ENCODE assay signal across 25 cellular contexts in genomic region chr10:114408968-114409444, GRCh38. TPM values are rescaled to one million over a fixed set of nuclear protein-coding genes. Genes with fewer than 3 reads are reported as not detected.
DNase-seq lines count a peak whose midpoint lies in the region; FAIRE-seq and TF ChIP-seq lines count a peak whose summit lies in the region.
"Had no signal": no experiment of that assay in that cellular context is flagged by ENCODE, and none has a peak within 500 bp of the region (broad histone marks: within the 10 kb centered on the region; RNA-seq: fewer than 3 reads in every experiment).

No MANE protein-coding gene starts in this region.

- H3K9ac ChIP-seq in BLaER1 treated with 17β-estradiol and CSF1 and Interleukin-3, amounts not matched to agents 10 nM and 100 nM = no peak overlapping the region
- H3K9ac ChIP-seq in Loucy (ENCODE audit: low read depth, low read length, poor library complexity, severe bottlenecking) (no peak overlapping the region), astrocyte (ENCODE audit: low read length) (no peak overlapping the region)

- H3K36me3 ChIP-seq in BLaER1 treated with 17β-estradiol and CSF1 and Interleukin-3, amounts not matched to agents 10 nM and 100 nM = no peaks in the 10 kb centered on the region
- no peaks in the 10 kb centered on the region for H3K36me3 ChIP-seq in Loucy (ENCODE audit: insufficient read depth, low read length)
- H3K36me3 ChIP-seq in astrocyte (ENCODE audit: insufficient read depth, low read length) = no peaks in the 10 kb centered on the region
- H3K36me3 ChIP-seq: heart right ventricle, suprapubic skin had no signal

- peaks cover 0 to 26% (median 3%) of the 10 kb centered on the region in 11 experiments; a peak in 10 of 22 replicates for H4K20me1 ChIP-seq in BLaER1 treated with 17β-estradiol and CSF1 and Interleukin-3, amounts not matched to agents 10 nM and 100 nM
- H4K20me1 ChIP-seq in Loucy (ENCODE audit: insufficient read depth, low read length, poor library complexity, severe bottlenecking) = no peaks in the 10 kb centered on the region
- no peaks in the 10 kb centered on the region for H4K20me1 ChIP-seq in astrocyte (ENCODE audit: insufficient read depth, low read length)

- H3K27me3 Mint-ChIP-seq in astrocyte (ENCODE audit: low read depth, unreplicated experiment) (peaks cover 12% of the 10 kb centered on the region), neural crest cell (ENCODE audit: low read depth) (peaks cover 24% of the 10 kb centered on the region)

- no peaks in the 10 kb centered on the region for H3K36me3 Mint-ChIP-seq in astrocyte (ENCODE audit: low read depth, unreplicated experiment)
- no peaks in the 10 kb centered on the region for H3K36me3 Mint-ChIP-seq in neural crest cell (ENCODE audit: low read depth)
- H3K36me3 Mint-ChIP-seq: memory B cell had no signal

- no peaks in the 10 kb centered on the region for H3F3A ChIP-seq in Loucy (ENCODE audit: low read depth)

- H3K4me1 Mint-ChIP-seq in astrocyte (ENCODE audit: low read depth, unreplicated experiment) = peaks cover 14% of the 10 kb centered on the region
- H3K4me1 Mint-ChIP-seq in neural crest cell = peaks cover 29% of the 10 kb centered on the region

- DNase-seq in astrocyte (ENCODE audit: low read depth) = no peak
- DNase-seq in neural crest cell (ENCODE audit: low read depth, low spot score) = no peak
- DNase-seq in superior temporal gyrus (ENCODE audit: extremely low spot score) = no peak
- DNase-seq in stimulated activated naive CD4-positive, alpha-beta T cell (lab: John Stamatoyannopoulos, UW) = no peak
- DNase-seq in NCI-H2081 treated with DMSO at 0.1 percent for 48 hours (lab: John Stamatoyannopoulos, UW) = no peak
- DNase-seq in NCI-H2171 treated with DMSO at 0.1 percent for 48 hours (lab: John Stamatoyannopoulos, UW) = no peak
- DNase-seq: activated CD8-positive, alpha-beta T cell treated with anti-CD3 and anti-CD28 coated beads, Interleukin-2, amount 10 ng/mL, durations not matched to agents 7 days and 5 days; activated gamma-delta T cell; effector CD4-positive, alpha-beta T cell; erythroblast; foreskin keratinocyte; heart right ventricle; left colon; MV-4-11; NCI-H1694; nucleus accumbens; SHP77; small intestine; stimulated activated CD4-positive, alpha-beta T cell treated with anti-CD3 and anti-CD28 coated beads, Interleukin-1b, Interleukin-23, amount 100 ng/mL, for 48 hours had no signal

- H3K79me2 ChIP-seq in Loucy (ENCODE audit: insufficient read depth, low read length) (no peaks in the 10 kb centered on the region), astrocyte (ENCODE audit: insufficient read depth, low read length) (no peaks in the 10 kb centered on the region)

- H3K9me2 ChIP-seq in Loucy (replicated peaks; ENCODE audit: low read depth, low read length) = no peaks in the 10 kb centered on the region

- peaks cover 26 to 31% (median 28%) of the 10 kb centered on the region in 11 experiments for H3K27me3 ChIP-seq in BLaER1 treated with 17β-estradiol and CSF1 and Interleukin-3, amounts not matched to agents 10 nM and 100 nM
- H3K27me3 ChIP-seq in Loucy (ENCODE audit: insufficient read depth, low read length, poor library complexity, severe bottlenecking) (no peaks in the 10 kb centered on the region), astrocyte (ENCODE audit: insufficient read depth, low read length) (peaks cover 3% of the 10 kb centered on the region)
- H3K27me3 ChIP-seq: foreskin keratinocyte had no signal

- H3K9me3 ChIP-seq in BLaER1 treated with 17β-estradiol and CSF1 and Interleukin-3, amounts not matched to agents 10 nM and 100 nM (replicated peaks in 1 of 11) = peaks cover 0 to 9% (median 0%) of the 10 kb centered on the region in 11 experiments; a peak in 1 of 22 replicates
- no peaks in the 10 kb centered on the region for H3K9me3 ChIP-seq in Loucy (ENCODE audit: insufficient read depth, low read depth, low read length)
- H3K9me3 ChIP-seq in astrocyte (ENCODE audit: insufficient read depth, low read depth, low read length) = no peaks in the 10 kb centered on the region
- H3K9me3 ChIP-seq: heart right ventricle, suprapubic skin had no signal

- TF ChIP-seq CTCF in Loucy (conservative IDR thresholded peaks at IDR 0.05; ENCODE audit: low read length) (no peak), astrocyte (IDR thresholded peaks at IDR 0.05; ENCODE audit: insufficient read depth, low read depth, low read length) (no peak), neural crest cell (conservative IDR thresholded peaks at IDR 0.05) (no peak)

- H3K9me3 Mint-ChIP-seq in astrocyte (ENCODE audit: unreplicated experiment) (peaks cover 3% of the 10 kb centered on the region), neural crest cell (no peaks in the 10 kb centered on the region)
- H3K9me3 Mint-ChIP-seq: memory B cell had no signal

- H3K4me1 ChIP-seq in BLaER1 treated with 17β-estradiol and CSF1 and Interleukin-3, amounts not matched to agents 10 nM and 100 nM = peaks cover 23 to 47% (median 40%) of the 10 kb centered on the region in 10 experiments
- H3K4me1 ChIP-seq in Loucy (ENCODE audit: insufficient read depth, low read length, poor library complexity, severe bottlenecking) (peaks cover 29% of the 10 kb centered on the region), astrocyte (ENCODE audit: insufficient read depth, low read length) (peaks cover 11% of the 10 kb centered on the region)

- H3K27ac Mint-ChIP-seq in astrocyte (ENCODE audit: unreplicated experiment) = peak overlapping the region; percentile 66
- peak overlapping the region; percentile 65 for H3K27ac Mint-ChIP-seq in neural crest cell (ENCODE audit: unreplicated experiment)
- H3K27ac Mint-ChIP-seq: activated CD8-positive, alpha-beta T cell treated with anti-CD3 and anti-CD28 coated beads, Interleukin-2, amount 10 ng/mL, durations not matched to agents 7 days and 5 days; memory B cell had no signal

- H3K4me3 Mint-ChIP-seq in astrocyte (ENCODE audit: unreplicated experiment) (peak overlapping the region; percentile 35), neural crest cell (peak overlapping the region; percentile 44)
- H3K4me3 Mint-ChIP-seq: activated CD8-positive, alpha-beta T cell treated with anti-CD3 and anti-CD28 coated beads, Interleukin-2, amount 10 ng/mL, durations not matched to agents 7 days and 5 days; memory B cell had no signal

- no peak overlapping the region for H3K4me3 ChIP-seq in BLaER1 treated with 17β-estradiol and CSF1 and Interleukin-3, amounts not matched to agents 10 nM and 100 nM
- H3K4me3 ChIP-seq in Loucy (ENCODE audit: low read length, poor library complexity, severe bottlenecking) = no peak overlapping the region
- no peak overlapping the region for H3K4me3 ChIP-seq in astrocyte (ENCODE audit: insufficient read depth, low read depth, low read length)
- H3K4me3 ChIP-seq: heart right ventricle, suprapubic skin had no signal

- no peak for FAIRE-seq in astrocyte (lab: Jason Lieb, UNC)
- FAIRE-seq: GM12892, small intestine had no signal

- H3K4me2 ChIP-seq in BLaER1 treated with 17β-estradiol and CSF1 and Interleukin-3, amounts not matched to agents 10 nM and 100 nM = peak overlapping the region; percentile 43 to 69 (median 58)
- H3K4me2 ChIP-seq in Loucy (ENCODE audit: low read depth, low read length, poor library complexity, severe bottlenecking) = no peak overlapping the region
- H3K4me2 ChIP-seq in astrocyte (ENCODE audit: low read length) = no peak overlapping the region

- H2AFZ ChIP-seq in Loucy (ENCODE audit: low read length) (peak overlapping the region; percentile 45), astrocyte (ENCODE audit: low read depth, low read length) (no peak overlapping the region)

- H3K27ac ChIP-seq in BLaER1 treated with 17β-estradiol and CSF1 and Interleukin-3, amounts not matched to agents 10 nM and 100 nM = no peak overlapping the region
- no peak overlapping the region for H3K27ac ChIP-seq in astrocyte (ENCODE audit: low read depth, low read length)
- H3K27ac ChIP-seq: C4-2B, foreskin keratinocyte, heart right ventricle, suprapubic skin had no signal

RNA-seq across cellular contexts. Expression of gene AFAP1L2, which starts 4.7 kb away (rescaled TPM):
- total RNA-seq in astrocyte (26.6 and 28.1 TPM in 2 replicates), neural crest cell (72.1 and 73.6 TPM in 2 replicates)

Comparison
In these comparisons a context has a peak if more than half of its experiments do, and no peak if none do; other contexts are left out.
1. H3K4me2 ChIP-seq: peak in BLaER1 treated with 17β-estradiol and CSF1 and Interleukin-3, amounts not matched to agents 10 nM and 100 nM (11 of 11); none in Loucy (single experiment) and astrocyte (single experiment).